ENCODE assay signal across 10 cellular contexts in genomic region chr22:37052386-37053309, GRCh38. TPM values are rescaled to one million over a fixed set of nuclear protein-coding genes. Genes with fewer than 3 reads are reported as not detected.
DNase-seq lines count a peak whose midpoint lies in the region; ATAC-seq, FAIRE-seq and TF ChIP-seq lines count a peak whose summit lies in the region.
"Had no signal": no experiment of that assay in that cellular context is flagged by ENCODE, and none has a peak within 500 bp of the region (broad histone marks: within the 10 kb centered on the region; RNA-seq: fewer than 3 reads in every experiment).

No MANE protein-coding gene starts in this region.

- H3K9me3 ChIP-seq in MM.1S (replicated peaks; ENCODE audit: insufficient read depth, low read length) (no peaks in the 10 kb centered on the region), neural cell (ENCODE audit: low read length) (no peaks in the 10 kb centered on the region)

- peak overlapping the region; percentile 68 to 78 for H3K27ac Mint-ChIP-seq in effector memory CD8-positive, alpha-beta T cell

- peak overlapping the region; percentile 89 for H3K4me2 ChIP-seq in MM.1S (ENCODE audit: low read depth, low read length)
- peak overlapping the region; percentile 80 for H3K4me2 ChIP-seq in neural cell (ENCODE audit: low read length)

- POLR2A ChIA-PET in BJ (lab: Charles Lee) = no interaction called here

- H3K4me3 Mint-ChIP-seq in effector memory CD8-positive, alpha-beta T cell = peak overlapping the region; percentile 81

- H3K9me3 Mint-ChIP-seq in effector memory CD8-positive, alpha-beta T cell = no peaks in the 10 kb centered on the region

- CTCF ChIA-PET in BJ (lab: Yijun Ruan, JAX) = interaction anchor here (0.9 to 1.5 kb wide), 2 partner anchors 24 to 147 kb away, joined by 3 to 5 read pairs; no protein-coding TSS in a partner anchor

- no peaks in the 10 kb centered on the region for H3K27me3 ChIP-seq in BJ (ENCODE audit: control insufficient read depth, insufficient read depth, low read length)
- H3K27me3 ChIP-seq in MM.1S (replicated peaks; ENCODE audit: insufficient read depth, low read length) = peaks cover 9% of the 10 kb centered on the region
- H3K27me3 ChIP-seq in neural cell (ENCODE audit: insufficient read depth, low read depth, low read length) = no peaks in the 10 kb centered on the region

- TF ChIP-seq CTCF in BJ (IDR thresholded peaks at IDR 0.05; ENCODE audit: insufficient read depth, low read depth, low read length) (no peak), MM.1S (IDR thresholded peaks at IDR 0.05; ENCODE audit: low read length) (no peak), neural cell (IDR thresholded peaks at IDR 0.05; ENCODE audit: poor library complexity, severe bottlenecking) (no peak), D721Med (IDR thresholded peaks at IDR 0.05; ENCODE audit: insufficient read depth, missing control alignments) (no peak)

- no peak for FAIRE-seq in D721Med (lab: Jason Lieb, UNC)

- H3F3A ChIP-seq in MM.1S (ENCODE audit: insufficient read depth, low read length) (no peaks in the 10 kb centered on the region), neural cell (ENCODE audit: insufficient read depth, low read length, poor library complexity, severe bottlenecking) (no peaks in the 10 kb centered on the region)

- H3K36me3 Mint-ChIP-seq in effector memory CD8-positive, alpha-beta T cell (ENCODE audit: insufficient read depth) = no peaks in the 10 kb centered on the region

- no peaks in the 10 kb centered on the region for H3K27me3 Mint-ChIP-seq in effector memory CD8-positive, alpha-beta T cell

- ATAC-seq in effector memory CD8-positive, alpha-beta T cell (replicated peaks) = no peak
- ATAC-seq in HG03469 (IDR thresholded peaks at IDR 0.05; ENCODE audit: unreplicated experiment) = no peak

- H3K27ac ChIP-seq in MM.1S (ENCODE audit: low read length) = no peak overlapping the region
- no peak overlapping the region for H3K27ac ChIP-seq in neural cell (ENCODE audit: low read length)

- H3K36me3 ChIP-seq in BJ (ENCODE audit: control insufficient read depth, insufficient read depth, low read length) (peaks cover 11% of the 10 kb centered on the region), MM.1S (replicated peaks; ENCODE audit: insufficient read depth, low read length) (no peaks in the 10 kb centered on the region), neural cell (ENCODE audit: insufficient read depth, low read length) (no peaks in the 10 kb centered on the region)

- DNase-seq in BJ (ENCODE audit: low read depth) (no peak), MM.1S (no peak), cerebellum (ENCODE audit: low spot score) (no peak), D721Med (ENCODE audit: insufficient read length, low spot score) (no peak), amniotic stem cell (lab: John Stamatoyannopoulos, UW) (no peak)
- no peak for DNase-seq in effector memory CD8-positive, alpha-beta T cell
- DNase-seq: activated CD8-positive, alpha-beta memory T cell treated with anti-CD3 and anti-CD28 coated beads for 24 hours had no signal

- no peaks in the 10 kb centered on the region for H4K20me1 ChIP-seq in MM.1S (ENCODE audit: insufficient read depth, low read length)
- H4K20me1 ChIP-seq in neural cell (ENCODE audit: insufficient read depth) = no peaks in the 10 kb centered on the region

- H3K4me3 ChIP-seq in BJ (ENCODE audit: low read depth, low read length) (peak overlapping the region; percentile 72), MM.1S (ENCODE audit: low read length) (peak overlapping the region; percentile 66), neural cell (ENCODE audit: low read length) (peak overlapping the region; percentile 83)

- H3K9me2 ChIP-seq in MM.1S (replicated peaks; ENCODE audit: insufficient read depth, low read length) (no peaks in the 10 kb centered on the region), neural cell (ENCODE audit: insufficient read depth, low read length) (no peaks in the 10 kb centered on the region)

- H2AFZ ChIP-seq in MM.1S (ENCODE audit: low read length) (no peak overlapping the region), neural cell (ENCODE audit: low read depth, low read length) (no peak overlapping the region)

- no peaks in the 10 kb centered on the region for H3K79me2 ChIP-seq in MM.1S (ENCODE audit: low read length)
- H3K79me2 ChIP-seq in neural cell (replicated peaks; ENCODE audit: insufficient read depth, low read length) = no peaks in the 10 kb centered on the region

- peaks cover 7 to 9% of the 10 kb centered on the region in 2 donors for H3K4me1 Mint-ChIP-seq in effector memory CD8-positive, alpha-beta T cell (ENCODE audit: low read depth in 2 of 2)

- no peak for TF ChIP-seq EP300 in neural cell (conservative IDR thresholded peaks at IDR 0.05; ENCODE audit: poor library complexity, severe bottlenecking)

- H3K4me1 ChIP-seq in MM.1S (ENCODE audit: low read length) = no peaks in the 10 kb centered on the region

- TF ChIP-seq RAD21 in neural cell (conservative IDR thresholded peaks at IDR 0.05) = no peak

- H3K9ac ChIP-seq in MM.1S (ENCODE audit: low read length) = no peak overlapping the region
- peak overlapping the region; percentile 77 for H3K9ac ChIP-seq in neural cell (ENCODE audit: low read length)

TF ChIP-seq in neural cell, 6 proteins besides CTCF, POLR2A, EP300 and RAD21:
- no peak for TF ChIP-seq EZH2 (IDR thresholded peaks at IDR 0.05; ENCODE audit: borderline replicate concordance, insufficient read depth, low read length, poor library complexity, severe bottlenecking)
- TF ChIP-seq TAF1 (IDR thresholded peaks at IDR 0.05; ENCODE audit: low read depth) = no peak
- TF ChIP-seq REST (IDR thresholded peaks at IDR 0.05; ENCODE audit: borderline replicate concordance) = no peak
- no peak for TF ChIP-seq POLR2AphosphoS5 (IDR thresholded peaks at IDR 0.05)
- TF ChIP-seq SMC3 (conservative IDR thresholded peaks at IDR 0.05; ENCODE audit: poor library complexity) = no peak
- TF ChIP-seq MXI1 (conservative IDR thresholded peaks at IDR 0.05; ENCODE audit: poor library complexity, severe bottlenecking) = no peak
TF ChIP-seq in neural cell: peak in this region for 0.

RNA-seq across cellular contexts. Expression of gene KCTD17, which starts 1.1 kb away (rescaled TPM):
- polyA plus RNA-seq in BJ (2011; rRNA removed) (19.1 and 36.3 TPM in 2 replicates), neural cell (96.3 and 111 TPM in 2 replicates)
- polyA minus RNA-seq in BJ (2011; rRNA and poly(A)+ RNA removed) = 26.0 and 47.3 TPM in 2 replicates
- 51.9 and 60.4 TPM in 2 replicates for polyA minus RNA-seq in neural cell
- 18.8 TPM for total RNA-seq in cerebellum

RNA-seq across cellular contexts. Expression of gene MPST, which starts 33.1 kb away (rescaled TPM):
- polyA plus RNA-seq in BJ (2011; rRNA removed) (27.7 and 45.5 TPM in 2 replicates), neural cell (54.5 and 56.0 TPM in 2 replicates)
- polyA minus RNA-seq in BJ (2011; rRNA and poly(A)+ RNA removed) = 10.7 and 11.7 TPM in 2 replicates
- 21.4 and 30.2 TPM in 2 replicates for polyA minus RNA-seq in neural cell
- total RNA-seq in cerebellum = 22.9 TPM

RNA-seq across cellular contexts. Expression of gene TST, which starts 33.4 kb away (rescaled TPM):
- polyA plus RNA-seq in BJ (2011; rRNA removed) (32.8 and 45.7 TPM in 2 replicates), neural cell (5.4 and 5.8 TPM in 2 replicates)
- 17.1 and 24.3 TPM in 2 replicates for polyA minus RNA-seq in BJ (2011; rRNA and poly(A)+ RNA removed)
- polyA minus RNA-seq in neural cell = 3.4 and 3.9 TPM in 2 replicates
- total RNA-seq in cerebellum = 6.8 TPM

RNA-seq across cellular contexts. Expression of gene TMPRSS6, which starts 56.9 kb away (rescaled TPM):
- polyA plus RNA-seq in BJ (2011; rRNA removed) (not detected in 2 replicates), neural cell (not detected in 2 replicates)
- polyA minus RNA-seq in BJ (2011; rRNA and poly(A)+ RNA removed) = not detected in 2 replicates
- not detected in 2 replicates for polyA minus RNA-seq in neural cell
- not detected for total RNA-seq in cerebellum
- total RNA-seq: occipital lobe had no signal
